8 cellular contexts compared by ENCODE assay signal in genomic region chr16:22190169-22191088, GRCh38. TPM values are rescaled to one million over a fixed set of nuclear protein-coding genes. Genes with fewer than 3 reads are reported as not detected.
DNase-seq lines count a peak whose midpoint lies in the region; ATAC-seq and TF ChIP-seq lines count a peak whose summit lies in the region.

No MANE protein-coding gene starts in this region.

- H3K9me3 ChIP-seq in left lung = no peaks in the 10 kb centered on the region

- H3K27me3 Mint-ChIP-seq in activated CD4-positive, alpha-beta T cell treated with anti-CD3 and anti-CD28 coated beads, Interleukin-2, amount 10 ng/mL, durations not matched to agents 7 days and 5 days = no peaks in the 10 kb centered on the region

- H3K36me3 Mint-ChIP-seq in activated CD4-positive, alpha-beta T cell treated with anti-CD3 and anti-CD28 coated beads, Interleukin-2, amount 10 ng/mL, durations not matched to agents 7 days and 5 days (ENCODE audit: low read depth) = peaks cover 11% of the 10 kb centered on the region

- H3K4me3 Mint-ChIP-seq in activated CD4-positive, alpha-beta T cell treated with anti-CD3 and anti-CD28 coated beads, Interleukin-2, amount 10 ng/mL, durations not matched to agents 7 days and 5 days = peak overlapping the region; percentile 83

- TF ChIP-seq CTCF in C4-2B (conservative IDR thresholded peaks at IDR 0.05) = no peak
- TF ChIP-seq CTCF in left lung (IDR thresholded peaks at IDR 0.05) = peak in 1 of 2 donors; percentile 7

- POLR2A ChIA-PET in activated CD4-positive, alpha-beta T cell treated with anti-CD3 and anti-CD28 coated beads, Interleukin-2, amount 10 ng/mL, durations not matched to agents 7 days and 5 days (lab: Charles Lee) = interaction anchor here (0.5 kb wide), 1 partner anchor 372 kb away, joined by 3 read pairs; no protein-coding TSS in a partner anchor

- peak; percentile 99 for DNase-seq in NCI-H526 treated with DMSO at 0.1 percent for 48 hours (lab: John Stamatoyannopoulos, UW)
- peak; percentile 100 for DNase-seq in activated CD4-positive, alpha-beta T cell treated with anti-CD3 and anti-CD28 coated beads, Interleukin-2, amount 10 ng/mL, durations not matched to agents 7 days and 5 days
- peak; percentile 49 for DNase-seq in cortex of kidney (lab: John Stamatoyannopoulos, UW)
- peak; percentile 100 for DNase-seq in left lung
- DNase-seq in stimulated activated CD4-positive, alpha-beta T cell treated with anti-CD3 and anti-CD28 coated beads, Interleukin-2, amount 100 ng/mL, for 4 hours (ENCODE audit: low read depth) = peak; percentile 99

- no peaks in the 10 kb centered on the region for H3K36me3 ChIP-seq in left lung

- no peaks in the 10 kb centered on the region for H3K27me3 ChIP-seq in left lung

- peak overlapping the region; percentile 99 for H3K27ac Mint-ChIP-seq in activated CD4-positive, alpha-beta T cell treated with anti-CD3 and anti-CD28 coated beads, Interleukin-2, amount 10 ng/mL, durations not matched to agents 7 days and 5 days

- H3K4me3 ChIP-seq in left lung = peak overlapping the region; percentile 65 to 77

- H3K4me1 ChIP-seq in left lung = peaks cover 20 to 40% of the 10 kb centered on the region in 2 donors

- peaks cover 8% of the 10 kb centered on the region for H3K9me3 Mint-ChIP-seq in activated CD4-positive, alpha-beta T cell treated with anti-CD3 and anti-CD28 coated beads, Interleukin-2, amount 10 ng/mL, durations not matched to agents 7 days and 5 days

- intact Hi-C loops in left lung (cut with DNase I) = no loop called here

- H3K4me1 Mint-ChIP-seq in activated CD4-positive, alpha-beta T cell treated with anti-CD3 and anti-CD28 coated beads, Interleukin-2, amount 10 ng/mL, durations not matched to agents 7 days and 5 days = peaks cover 53% of the 10 kb centered on the region

- CTCF ChIA-PET in activated CD4-positive, alpha-beta T cell treated with anti-CD3 and anti-CD28 coated beads, Interleukin-2, amount 10 ng/mL, durations not matched to agents 7 days and 5 days (lab: Charles Lee) = interaction anchor here (1.0 to 5.4 kb wide), 8 partner anchors 12 to 189 kb away, joined by 3 to 41 read pairs (median 7); partner anchors contain the start of genes EEF2K, PDZD9 and POLR3E

- H3K27ac ChIP-seq in C4-2B = peak overlapping the region; percentile 71
- H3K27ac ChIP-seq in left lung = peak overlapping the region; percentile 93 to 97

- peak; percentile 58 for ATAC-seq in GM19351 (IDR thresholded peaks at IDR 0.05; ENCODE audit: unreplicated experiment)
- ATAC-seq in HG03520 (IDR thresholded peaks at IDR 0.05; ENCODE audit: unreplicated experiment) = peak; percentile 60
- peak; percentile 77 for ATAC-seq in left lung

RNA-seq across cellular contexts. Expression of gene EEF2K, which starts 15.6 kb away (rescaled TPM):
- total RNA-seq in activated CD4-positive, alpha-beta T cell treated with anti-CD3 and anti-CD28 coated beads, Interleukin-2, amount 10 ng/mL, durations not matched to agents 7 days and 5 days = 10 to 100 TPM; 21.9 to 23.8 TPM
- total RNA-seq in left lung = 10 to 100 TPM; 21.2 to 32.8 TPM

RNA-seq across cellular contexts. Expression of gene SDR42E2, which starts 28.1 kb away (rescaled TPM):
- total RNA-seq in activated CD4-positive, alpha-beta T cell treated with anti-CD3 and anti-CD28 coated beads, Interleukin-2, amount 10 ng/mL, durations not matched to agents 7 days and 5 days = under 1 TPM in 1 of 2 experiments, not detected in 1; 0.22 TPM
- under 1 TPM in 1 of 2 donors, not detected in 1; 0.10 TPM for total RNA-seq in left lung

Comparison
In these comparisons a context has a peak if more than half of its experiments do, and no peak if none do; other contexts are left out.
1. Peak in every context shown above with its lines: DNase-seq, ATAC-seq, H3K4me3 ChIP-seq and H3K27ac ChIP-seq.
2. DNase-seq: peak in every context shown above with its lines; median percentile 100 in activated CD4-positive, alpha-beta T cell treated with anti-CD3 and anti-CD28 coated beads, Interleukin-2, amount 10 ng/mL, durations not matched to agents 7 days and 5 days; 100 in left lung; 99 in NCI-H526 treated with DMSO at 0.1 percent for 48 hours; 99 in stimulated activated CD4-positive, alpha-beta T cell treated with anti-CD3 and anti-CD28 coated beads, Interleukin-2, amount 100 ng/mL, for 4 hours; 49 in cortex of kidney.